Comparison of ENCODE assay signal across 7 cellular contexts in the genomic region with DNA sequence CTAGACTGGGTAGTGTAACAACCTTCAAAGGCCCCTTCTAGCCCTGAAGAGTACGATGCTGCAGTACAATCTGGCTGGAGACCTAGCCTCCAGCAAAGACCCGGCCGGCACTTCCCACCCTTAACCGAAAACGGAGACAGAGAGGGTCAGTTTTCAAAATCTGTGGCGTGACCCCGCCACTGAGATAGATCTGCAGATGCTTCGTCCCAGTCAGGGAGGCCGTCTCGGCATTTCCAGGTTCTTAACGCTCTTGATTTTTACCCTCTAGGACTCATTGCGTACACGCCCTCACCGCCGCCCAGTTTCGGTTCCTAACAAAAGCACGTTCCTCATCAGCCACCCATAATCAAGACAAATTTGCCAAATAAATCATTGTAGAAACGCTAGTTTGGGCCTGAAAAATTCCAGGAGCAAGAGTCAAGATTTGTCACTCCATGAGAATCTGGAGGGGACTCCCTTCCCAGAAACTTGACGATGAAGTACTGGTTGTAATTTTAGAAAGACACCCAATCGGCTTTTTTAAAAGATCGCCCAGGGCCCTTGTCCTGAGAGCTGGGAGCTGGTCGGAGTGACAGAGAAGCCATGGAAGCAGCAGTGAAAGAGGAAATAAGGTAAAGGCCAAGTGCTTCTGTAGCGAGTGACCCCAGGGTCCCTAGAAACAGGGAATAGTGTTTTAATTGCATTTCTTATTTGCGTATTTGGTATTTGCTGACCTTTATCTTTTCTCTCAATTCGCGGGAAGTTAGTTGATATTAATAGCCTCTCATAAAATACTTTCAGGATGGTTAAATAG. TPM values are rescaled to one million over a fixed set of nuclear protein-coding genes. Genes with fewer than 3 reads are reported as not detected.
DNase-seq lines count a peak whose midpoint lies in the region; ATAC-seq and TF ChIP-seq lines count a peak whose summit lies in the region.

No MANE protein-coding gene starts in this region.

- H3K4me3 Mint-ChIP-seq in endothelial cell (ENCODE audit: unreplicated experiment), result peak overlapping the region; percentile 99

- no peaks in the 10 kb centered on the region for H3K9me3 Mint-ChIP-seq in endothelial cell (ENCODE audit: unreplicated experiment)

- no peak for TF ChIP-seq CTCF in endothelial cell (IDR thresholded peaks at IDR 0.05; ENCODE audit: unreplicated experiment)

- H3K27ac Mint-ChIP-seq in endothelial cell (ENCODE audit: unreplicated experiment), result peak overlapping the region; percentile 99

- DNase-seq in NCI-H82 treated with DMSO at 0.1 percent for 48 hours (lab: John Stamatoyannopoulos, UW; ENCODE audit: unreplicated experiment) (peak; percentile 55), endothelial cell (ENCODE audit: low spot score) (peak; percentile 6), midbrain (lab: John Stamatoyannopoulos, UW) (peak; percentile 74)
- peak; percentile 31 for DNase-seq in activated CD8-positive, alpha-beta memory T cell treated with anti-CD3 and anti-CD28 coated beads, Interleukin-2, amount 50 U/mL, for 24 hours (ENCODE audit: extremely low read depth)
- peak; percentile 13 to 40 for DNase-seq in stimulated activated CD8-positive, alpha-beta memory T cell treated with anti-CD3 and anti-CD28 coated beads, Interleukin-2, amount 100 ng/mL, for 1 hour (ENCODE audit: low read depth in 2 of 2)

- peaks cover 30% of the 10 kb centered on the region for H3K4me1 Mint-ChIP-seq in endothelial cell (ENCODE audit: unreplicated experiment)

- ATAC-seq in GM18519 (IDR thresholded peaks at IDR 0.05; ENCODE audit: low FRiP score, unreplicated experiment) (peak; percentile 9), HG02973 (IDR thresholded peaks at IDR 0.05; ENCODE audit: unreplicated experiment) (peak; percentile 19)

- peaks cover 12% of the 10 kb centered on the region for H3K36me3 Mint-ChIP-seq in endothelial cell (ENCODE audit: low read depth, unreplicated experiment)

- peaks cover 3% of the 10 kb centered on the region for H3K27me3 Mint-ChIP-seq in endothelial cell (ENCODE audit: unreplicated experiment)

RNA-seq across cellular contexts. Expression of a gene that starts 0.9 kb away (rescaled TPM):
- total RNA-seq in endothelial cell (ENCODE audit: unreplicated experiment), result 29.1 TPM

RNA-seq across cellular contexts. Expression of a gene that starts 1.1 kb away (rescaled TPM):
- 18.7 TPM for total RNA-seq in endothelial cell (ENCODE audit: unreplicated experiment)

Comparison
In these comparisons a context has a peak if more than half of its experiments do, and no peak if none do; other contexts are left out.
1. Peak in every context shown above with its lines: DNase-seq and ATAC-seq.
2. DNase-seq: peak in every context shown above with its lines; median percentile 74 in midbrain; 55 in NCI-H82 treated with DMSO at 0.1 percent for 48 hours; 31 in activated CD8-positive, alpha-beta memory T cell treated with anti-CD3 and anti-CD28 coated beads, Interleukin-2, amount 50 U/mL, for 24 hours; 26 in stimulated activated CD8-positive, alpha-beta memory T cell treated with anti-CD3 and anti-CD28 coated beads, Interleukin-2, amount 100 ng/mL, for 1 hour; 6 in endothelial cell.